In genomic region chr17:76673729-76674128, GRCh38 we compare ENCODE assay signal across 1 cellular context.
A peak's percentile ranks its signal among the peaks of the same experiment; 100 is the strongest.
TF ChIP-seq lines count a peak whose summit lies in the region.

No MANE protein-coding gene starts in this region.

TF ChIP-seq in SK-N-SH, 30 proteins besides CTCF, POLR2A, EP300 and RAD21 (continued from another document):
- TF ChIP-seq ZBTB33 (IDR thresholded peaks at IDR 0.05; ENCODE audit: borderline replicate concordance, low read depth) (no peak), EZH2phosphoT487 (IDR thresholded peaks at IDR 0.05; ENCODE audit: borderline replicate concordance, low read depth) (no peak), USF2 (IDR thresholded peaks at IDR 0.05; ENCODE audit: borderline replicate concordance, low read depth, low read length) (no peak), MXI1 (IDR thresholded peaks at IDR 0.05; ENCODE audit: low read depth, low read length) (peak; percentile 66), PBX3 (IDR thresholded peaks at IDR 0.05) (peak; percentile 19; the same call in 1 of the 2 replicates), IRF3 (IDR thresholded peaks at IDR 0.05; ENCODE audit: low read depth, low read length) (no peak), MEF2A (IDR thresholded peaks at IDR 0.05; ENCODE audit: borderline replicate concordance, low read depth) (no peak), FOXM1 (IDR thresholded peaks at IDR 0.05; ENCODE audit: low read depth) (no peak), REST (IDR thresholded peaks at IDR 0.05; ENCODE audit: low read depth, low read length) (no peak), FOXJ3 (CRISPR knock-in tag; IDR thresholded peaks at IDR 0.05) (peak; percentile 75; the same call in 1 of the 2 replicates), RXRA (IDR thresholded peaks at IDR 0.05; ENCODE audit: borderline replicate concordance, low read depth) (no peak), RCOR1 (IDR thresholded peaks at IDR 0.05; ENCODE audit: low read length) (no peak), SIN3A (IDR thresholded peaks at IDR 0.05; ENCODE audit: borderline replicate concordance, low read depth, low read length) (no peak), NFIC (IDR thresholded peaks at IDR 0.05; ENCODE audit: borderline replicate concordance) (no peak), SMC3 (IDR thresholded peaks at IDR 0.05; ENCODE audit: low read depth, low read length) (0 out of 2 replicates have a peak, but pooled peaks have one; percentile 13), CHD2 (IDR thresholded peaks at IDR 0.05; ENCODE audit: low read length, partially characterized antibody) (no peak), MAX (IDR thresholded peaks at IDR 0.05; ENCODE audit: low read depth) (no peak)
